Comparison of ENCODE assay signal across 15 cellular contexts in the genomic region with DNA sequence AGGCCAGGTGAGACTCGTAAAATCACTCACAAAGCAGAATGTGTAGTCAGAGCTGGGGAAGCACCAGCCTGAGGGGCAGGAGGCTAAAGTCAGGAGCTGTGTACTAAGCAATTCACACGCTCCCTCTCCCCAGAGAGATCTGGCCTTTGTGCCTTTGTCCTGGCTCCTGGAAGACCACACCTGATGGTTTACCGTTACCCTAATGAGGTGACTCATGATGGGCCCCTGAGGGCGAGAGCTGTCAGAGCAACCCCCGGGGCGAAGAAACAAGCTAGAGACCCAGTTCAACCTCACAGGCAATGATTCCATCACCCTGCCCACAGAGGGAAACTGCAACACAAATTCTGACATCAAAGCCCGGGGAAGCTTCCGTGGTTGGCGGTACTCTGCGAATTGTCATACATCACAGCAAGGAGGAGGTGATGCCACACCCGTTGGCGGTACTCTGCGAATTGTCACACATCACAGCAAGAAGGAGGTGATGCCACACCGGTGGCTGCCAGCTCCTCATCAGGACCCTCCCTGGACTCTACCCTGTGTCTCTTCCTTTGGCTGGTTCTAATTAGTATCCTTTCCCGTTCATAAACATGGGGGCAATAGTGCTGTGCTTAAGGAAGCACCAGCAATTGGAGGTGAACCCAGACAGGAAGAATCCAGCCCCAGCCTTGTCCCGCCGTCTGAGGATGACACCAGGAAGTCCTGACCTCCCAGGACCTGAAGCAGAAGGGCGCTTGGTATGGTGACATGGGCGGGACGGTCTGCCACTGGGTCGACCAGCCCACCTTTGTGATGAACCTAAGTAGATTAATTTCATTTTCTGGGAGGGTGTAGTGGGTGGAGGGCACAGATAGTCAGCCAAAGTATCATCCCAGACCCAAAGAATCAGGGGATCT. TPM values are rescaled to one million over a fixed set of nuclear protein-coding genes. Genes with fewer than 3 reads are reported as not detected.
DNase-seq lines count a peak whose midpoint lies in the region; ATAC-seq and TF ChIP-seq lines count a peak whose summit lies in the region.
"Had no signal": no experiment of that assay in that cellular context is flagged by ENCODE, and none has a peak within 500 bp of the region (broad histone marks: within the 10 kb centered on the region; RNA-seq: fewer than 3 reads in every experiment).

No MANE protein-coding gene starts in this region.

- no peak for TF ChIP-seq CTCF in natural killer cell (IDR thresholded peaks at IDR 0.05)

- H3K4me3 ChIP-seq in CD4-positive, alpha-beta memory T cell (ENCODE audit: low read length in 2 of 2): no peak overlapping the region
- H3K4me3 ChIP-seq: ascending aorta; BLaER1 treated with 17β-estradiol and CSF1 and Interleukin-3, amounts not matched to agents 10 nM and 100 nM; left lung; right atrium auricular region; tibial artery had no signal

- peak overlapping the region; percentile 47 for H3K27ac ChIP-seq in CD4-positive, alpha-beta memory T cell (ENCODE audit: low read depth, low read length)
- H3K27ac ChIP-seq: ascending aorta; BLaER1 treated with 17β-estradiol and CSF1 and Interleukin-3, amounts not matched to agents 10 nM and 100 nM; left lung; right atrium auricular region; tibial artery had no signal

- no peaks in the 10 kb centered on the region for H3K27me3 ChIP-seq in CD4-positive, alpha-beta memory T cell (ENCODE audit: insufficient read depth, low read length)
- H3K27me3 ChIP-seq: ascending aorta; BLaER1 treated with 17β-estradiol and CSF1 and Interleukin-3, amounts not matched to agents 10 nM and 100 nM; left lung; right atrium auricular region had no signal

- H3K9me3 ChIP-seq in CD4-positive, alpha-beta memory T cell (ENCODE audit: control insufficient read depth in 1 of 2, low read length in 2 of 2): no peaks in the 10 kb centered on the region
- H3K9me3 ChIP-seq: ascending aorta, right atrium auricular region, tibial artery had no signal

- H3K4me1 Mint-ChIP-seq in CD4-positive, alpha-beta memory T cell: peaks cover 5 to 16% (median 11%) of the 10 kb centered on the region in 4 donors
- peaks cover 29 to 35% of the 10 kb centered on the region in 2 donors for H3K4me1 Mint-ChIP-seq in natural killer cell

- DNase-seq in CD4-positive, alpha-beta memory T cell: peak; percentile 63 to 86 (median 77)
- DNase-seq in NCI-H69 (lab: John Stamatoyannopoulos, UW): peak; percentile 80
- peak; percentile 56 for DNase-seq in activated T-helper 1 cell treated with Interleukin-2 at 50 U/mL for 16 hours (ENCODE audit: low read depth)
- peak; percentile 72 for DNase-seq in natural killer cell
- DNase-seq in epidermal melanocyte (ENCODE audit: insufficient read length, low spot score): no peak
- no peak for DNase-seq in MV-4-11 (lab: John Stamatoyannopoulos, UW)
- no peak for DNase-seq in hepatic stellate cell (ENCODE audit: low spot score)
- DNase-seq: left lung, tibial artery had no signal

- H3K9me3 Mint-ChIP-seq in CD4-positive, alpha-beta memory T cell: peaks cover 2 to 12% (median 4%) of the 10 kb centered on the region in 8 donors
- peaks cover 2 to 3% of the 10 kb centered on the region in 2 donors for H3K9me3 Mint-ChIP-seq in natural killer cell

- intact Hi-C loops in CD4-positive, alpha-beta memory T cell (cut with micrococcal nuclease): no loop called here
- intact Hi-C loops in natural killer cell (cut with micrococcal nuclease): loop anchor here (1.0 kb wide), 1 partner anchor 33 kb away; no protein-coding TSS in a partner anchor

- peak; percentile 83 to 90 (median 86) for ATAC-seq in natural killer cell
- ATAC-seq in GM19023 (IDR thresholded peaks at IDR 0.05; ENCODE audit: unreplicated experiment): no peak
- ATAC-seq: HCT116, left lung, SK-N-SH treated with all-trans-retinoic acid at 6 μM for 48 hours had no signal

- peak overlapping the region; percentile 76 to 94 (median 92) for H3K27ac Mint-ChIP-seq in CD4-positive, alpha-beta memory T cell
- H3K27ac Mint-ChIP-seq in natural killer cell: peak overlapping the region; percentile 95 to 100

- H3K4me3 Mint-ChIP-seq in CD4-positive, alpha-beta memory T cell: peak overlapping the region in 7 of 8 donors; percentile 32 to 76 (median 50)
- H3K4me3 Mint-ChIP-seq in natural killer cell: peak overlapping the region; percentile 89

- POLR2A ChIA-PET in CD4-positive, alpha-beta memory T cell (lab: Charles Lee; ENCODE audit: partially characterized antibody): interaction anchor here (0.8 to 1.8 kb wide), 2 partner anchors 38 to 281 kb away, joined by 3 to 8 read pairs; a partner anchor contains a TSS

- no peaks in the 10 kb centered on the region for H3K36me3 ChIP-seq in CD4-positive, alpha-beta memory T cell (ENCODE audit: insufficient read depth, low read length)
- H3K36me3 ChIP-seq: ascending aorta; BLaER1 treated with 17β-estradiol and CSF1 and Interleukin-3, amounts not matched to agents 10 nM and 100 nM; left lung; right atrium auricular region; tibial artery had no signal

- peaks cover 0 to 3% of the 10 kb centered on the region in 2 donors for H3K27me3 Mint-ChIP-seq in CD4-positive, alpha-beta memory T cell
- H3K27me3 Mint-ChIP-seq in natural killer cell (ENCODE audit: low read depth in 2 of 2): no peaks in the 10 kb centered on the region

- H3K36me3 Mint-ChIP-seq in CD4-positive, alpha-beta memory T cell: peaks cover 0 to 7% of the 10 kb centered on the region in 2 donors
- H3K36me3 Mint-ChIP-seq in natural killer cell: peaks cover 6% of the 10 kb centered on the region

- CTCF ChIA-PET in CD4-positive, alpha-beta memory T cell (lab: Charles Lee; ENCODE audit: partially characterized antibody): interaction anchor here (1.2 kb wide), 2 partner anchors 9 to 26 kb away, joined by 4 read pairs; no protein-coding TSS in a partner anchor

- H3K4me1 ChIP-seq in CD4-positive, alpha-beta memory T cell (ENCODE audit: insufficient read depth, low read length): no peaks in the 10 kb centered on the region
- H3K4me1 ChIP-seq: ascending aorta, left lung, right atrium auricular region, tibial artery had no signal

RNA-seq across cellular contexts. Expression of a gene that starts 30.5 kb away (rescaled TPM):
- not detected for total RNA-seq in CD4-positive, alpha-beta memory T cell
- not detected for polyA plus RNA-seq in CD4-positive, alpha-beta memory T cell
- 100 to 1,000 TPM in 2 of 3 donors, 10 to 100 TPM in 1; 87.5 to 151 (median 113) TPM for total RNA-seq in natural killer cell

RNA-seq across cellular contexts. Expression of a gene that starts 38.2 kb away (rescaled TPM):
- total RNA-seq in CD4-positive, alpha-beta memory T cell: 100 to 1,000 TPM; 380 to 390 TPM
- polyA plus RNA-seq in CD4-positive, alpha-beta memory T cell: 100 to 1,000 TPM; 150 to 593 TPM
- 100 to 1,000 TPM; 485 to 540 (median 529) TPM for total RNA-seq in natural killer cell

Comparison
In these comparisons a context has a peak if more than half of its experiments do, and no peak if none do; other contexts are left out.
1. DNase-seq: peak in CD4-positive, alpha-beta memory T cell (5 of 5), NCI-H69 (single experiment), activated T-helper 1 cell treated with Interleukin-2 at 50 U/mL for 16 hours (single experiment) and natural killer cell (single experiment); none in epidermal melanocyte (single experiment), MV-4-11 (single experiment) and hepatic stellate cell (single experiment).
2. RNA of a gene that starts 30.5 kb away (total RNA-seq): 87.5 to 151 TPM in natural killer cell; not detected in CD4-positive, alpha-beta memory T cell; every median in the first group is over 10 times any median in the second.